Comparison of ENCODE assay signal across 8 cellular contexts in genomic region chr15:40754883-40755815, GRCh38. TPM values are rescaled to one million over a fixed set of nuclear protein-coding genes. Genes with fewer than 3 reads are reported as not detected.
A peak's percentile ranks its signal among the peaks of the same experiment; 100 is the strongest.
DNase-seq lines count a peak whose midpoint lies in the region; ATAC-seq and TF ChIP-seq lines count a peak whose summit lies in the region.

TSS of gene RMDN3 (minus strand) at chr15:40755254. CDS start at chr15:40754783, 471 bp downstream.

- H3K36me3 ChIP-seq in Karpas-422 (ENCODE audit: insufficient read depth, low read length) (no peaks in the 10 kb centered on the region), esophagus squamous epithelium (peaks cover 0 to 27% (median 14%) of the 10 kb centered on the region in 3 donors)

- peaks cover 41% of the 10 kb centered on the region for H3K79me2 ChIP-seq in Karpas-422 (ENCODE audit: low read length)

- no peaks in the 10 kb centered on the region for H3K9me2 ChIP-seq in Karpas-422 (replicated peaks; ENCODE audit: insufficient read depth, low read length)

- H2AFZ ChIP-seq in Karpas-422 (ENCODE audit: low read length), result peak within 1 kb of the TSS; percentile 83; the same call in 1 of the 2 replicates

- H3K27me3 Mint-ChIP-seq in naive B cell, result no peaks in the 10 kb centered on the region
- H3K27me3 Mint-ChIP-seq in stimulated activated memory B cell treated with anti-CD40 and anti-IgM and Interleukin-4, amounts not matched to agents 10 μg/mL and 1 μg/mL and 100 μg/mL, for 72 hours, result no peaks in the 10 kb centered on the region

- peaks cover 3 to 35% (median 27%) of the 10 kb centered on the region in 3 donors for H3K4me1 Mint-ChIP-seq in naive B cell
- peaks cover 35% of the 10 kb centered on the region for H3K4me1 Mint-ChIP-seq in stimulated activated memory B cell treated with anti-CD40 and anti-IgM and Interleukin-4, amounts not matched to agents 10 μg/mL and 1 μg/mL and 100 μg/mL, for 72 hours

- no peaks in the 10 kb centered on the region for H3K36me3 Mint-ChIP-seq in naive B cell
- H3K36me3 Mint-ChIP-seq in stimulated activated memory B cell treated with anti-CD40 and anti-IgM and Interleukin-4, amounts not matched to agents 10 μg/mL and 1 μg/mL and 100 μg/mL, for 72 hours, result peaks cover 23% of the 10 kb centered on the region

- H3K27me3 ChIP-seq in Karpas-422 (ENCODE audit: low read length) (no peaks in the 10 kb centered on the region), esophagus squamous epithelium (no peaks in the 10 kb centered on the region)

- H3K27ac Mint-ChIP-seq in naive B cell, result peak within 1 kb of the TSS; percentile 92 to 100 (median 94)
- H3K27ac Mint-ChIP-seq in stimulated activated memory B cell treated with anti-CD40 and anti-IgM and Interleukin-4, amounts not matched to agents 10 μg/mL and 1 μg/mL and 100 μg/mL, for 72 hours, result peak within 1 kb of the TSS; percentile 99

- H3K4me2 ChIP-seq in Karpas-422 (ENCODE audit: low read depth, low read length, poor library complexity, severe bottlenecking), result peak within 1 kb of the TSS; percentile 73

- WGBS in esophagus squamous epithelium, 2 donors, result 0 to 1% methylated on average over 24 to 32 of the region's 66 CpGs

- H3K4me3 ChIP-seq in Karpas-422 (ENCODE audit: low read length) (peak within 1 kb of the TSS; percentile 96), esophagus squamous epithelium (peak within 1 kb of the TSS; percentile 77 to 95 (median 82))

- peak within 1 kb of the TSS; percentile 80 for H3K27ac ChIP-seq in Karpas-422 (ENCODE audit: low read length)
- peak within 1 kb of the TSS; percentile 83 to 95 (median 88) for H3K27ac ChIP-seq in esophagus squamous epithelium

- intact Hi-C loops in esophagus squamous epithelium (cut with DNase I), result no loop called here

- H3K9me3 ChIP-seq in Karpas-422 (ENCODE audit: low read length) (no peaks in the 10 kb centered on the region), esophagus squamous epithelium (no peaks in the 10 kb centered on the region)

- peak within 1 kb of the TSS; percentile 87 for H3K9ac ChIP-seq in Karpas-422 (ENCODE audit: low read length)

- no peaks in the 10 kb centered on the region for H3K9me3 Mint-ChIP-seq in naive B cell
- H3K9me3 Mint-ChIP-seq in stimulated activated memory B cell treated with anti-CD40 and anti-IgM and Interleukin-4, amounts not matched to agents 10 μg/mL and 1 μg/mL and 100 μg/mL, for 72 hours, result no peaks in the 10 kb centered on the region

- H3K4me1 ChIP-seq in Karpas-422 (ENCODE audit: low read length) (peaks cover 35% of the 10 kb centered on the region), esophagus squamous epithelium (peaks cover 6 to 35% (median 7%) of the 10 kb centered on the region in 3 donors)

- peak in 3 of 4 donors; percentile 39 to 77 (median 66) for TF ChIP-seq POLR2A in esophagus squamous epithelium (IDR thresholded peaks at IDR 0.05)

- peak; percentile 67 for DNase-seq in DMS79 (lab: John Stamatoyannopoulos, UW)
- peak; percentile 98 for DNase-seq in Karpas-422
- DNase-seq in RPMI7951 (ENCODE audit: low read depth), result peak; percentile 92
- DNase-seq in activated T-helper 1 cell treated with Interleukin-2 at 50 U/mL for 16 hours (ENCODE audit: low read depth), result peak; percentile 88
- peak; percentile 61 for DNase-seq in esophagus squamous epithelium (lab: John Stamatoyannopoulos, UW)
- peak; percentile 91 for DNase-seq in naive B cell

- H3K4me3 Mint-ChIP-seq in naive B cell, result peak within 1 kb of the TSS; percentile 95 to 99 (median 96)
- H3K4me3 Mint-ChIP-seq in stimulated activated memory B cell treated with anti-CD40 and anti-IgM and Interleukin-4, amounts not matched to agents 10 μg/mL and 1 μg/mL and 100 μg/mL, for 72 hours, result peak within 1 kb of the TSS; percentile 97

- peak in 3 of 6 experiments; percentile 22 to 63 (median 23) for TF ChIP-seq CTCF in esophagus squamous epithelium (IDR thresholded peaks at IDR 0.05)

- peak; percentile 85 for ATAC-seq in GM21786 (IDR thresholded peaks at IDR 0.05; ENCODE audit: unreplicated experiment)
- peak; percentile 91 to 98 for ATAC-seq in naive B cell (ENCODE audit: low read depth in 2 of 2)
- peak; percentile 98 for ATAC-seq in stimulated activated memory B cell treated with anti-CD40 and anti-IgM and Interleukin-4, amounts not matched to agents 10 μg/mL and 1 μg/mL and 100 μg/mL, for 72 hours

- H4K20me1 ChIP-seq in Karpas-422 (ENCODE audit: insufficient read depth, low read depth, low read length), result no peaks in the 10 kb centered on the region

RNA-seq across cellular contexts. Expression of gene RMDN3, which starts in this region (rescaled TPM):
- total RNA-seq in Karpas-422 (2014; rRNA removed; shearing (Covaris generic); ENCODE audit: low replicate concordance), result 7.8 and 15.8 TPM in 2 replicates
- 13.6 and 17.0 TPM in 2 replicates for total RNA-seq in RPMI7951 (2014; rRNA removed; shearing (Covaris generic))
- total RNA-seq in esophagus squamous epithelium, result 10 to 100 TPM; 21.3 to 31.9 (median 26.4) TPM
- polyA plus RNA-seq in naive B cell (ENCODE audit: low read depth in 6 of 6), result 10 to 100 TPM; 10.7 to 17.2 (median 12.1) TPM

Comparison
In these comparisons a context has a peak if more than half of its experiments do, and no peak if none do; other contexts are left out.
1. Peak in every context shown above with its lines: DNase-seq, ATAC-seq, H3K4me3 ChIP-seq and H3K27ac ChIP-seq.